22 cellular contexts compared by ENCODE assay signal in the genomic region with DNA sequence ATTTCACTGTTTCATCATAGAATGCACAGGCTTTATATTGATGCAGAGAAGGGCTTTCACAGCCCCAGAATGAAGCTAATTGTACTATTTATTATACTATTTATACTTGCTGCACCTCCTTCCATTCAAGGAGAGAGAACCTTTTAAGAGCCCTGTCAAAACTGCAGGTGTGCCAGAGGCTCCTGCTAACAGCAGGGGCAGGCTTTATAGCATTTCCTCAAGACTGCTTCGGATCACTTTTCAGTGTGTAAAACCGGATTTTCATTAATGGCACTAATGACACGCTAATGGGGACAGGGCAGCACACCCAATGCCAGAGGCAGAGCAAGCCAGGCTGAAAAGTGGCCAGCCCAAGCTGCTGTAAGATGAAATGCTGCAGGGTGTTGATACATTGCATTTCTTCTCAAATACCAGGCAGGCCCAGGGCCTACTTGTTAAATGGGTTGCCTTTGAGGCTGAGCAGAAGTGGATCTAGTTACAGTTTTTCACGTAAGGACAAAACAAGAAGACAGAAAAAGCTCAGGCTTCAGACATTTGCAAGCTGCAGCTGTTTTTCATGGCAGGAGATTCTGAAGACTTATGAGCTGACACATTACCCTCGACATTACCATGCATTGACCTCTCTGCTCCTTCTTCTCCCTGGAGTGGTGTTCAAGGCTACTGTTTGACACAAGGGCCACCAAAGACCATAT.
"Had no signal": no experiment of that assay in that cellular context is flagged by ENCODE, and none has a peak within 500 bp of the region (broad histone marks: within the 10 kb centered on the region; RNA-seq: fewer than 3 reads in every experiment).

No MANE protein-coding gene starts in this region.

- H3K27me3 ChIP-seq: brain microvascular endothelial cell, colonic mucosa, foreskin keratinocyte, tibial artery had no signal

- H3K27me3 Mint-ChIP-seq: activated B cell treated with CpG ODN at 0.5 μM for 24 hours; activated CD4-positive, alpha-beta memory T cell treated with anti-CD3 and anti-CD28 coated beads, Interleukin-2, amount 10 ng/mL, durations not matched to agents 7 days and 5 days; activated CD8-positive, alpha-beta memory T cell treated with anti-CD3 and anti-CD28 coated beads, Interleukin-2, amount 10 ng/mL, durations not matched to agents 7 days and 5 days; central memory CD8-positive, alpha-beta T cell; T-cell had no signal

- H3K4me3 ChIP-seq: colonic mucosa, left ventricle myocardium inferior, tibial artery had no signal

- H3K27ac ChIP-seq: brain microvascular endothelial cell, colonic mucosa, epithelial cell of prostate, foreskin keratinocyte, left ventricle myocardium inferior, tibial artery had no signal

- ATAC-seq: activated CD8-positive, alpha-beta memory T cell treated with anti-CD3 and anti-CD28 coated beads, Interleukin-2, amount 10 ng/mL, durations not matched to agents 7 days and 5 days; naive thymus-derived CD4-positive, alpha-beta T cell; T-cell had no signal

- H3K4me1 Mint-ChIP-seq: activated B cell treated with CpG ODN at 0.5 μM for 24 hours; activated CD4-positive, alpha-beta memory T cell treated with anti-CD3 and anti-CD28 coated beads, Interleukin-2, amount 10 ng/mL, durations not matched to agents 7 days and 5 days; activated CD8-positive, alpha-beta memory T cell treated with anti-CD3 and anti-CD28 coated beads, Interleukin-2, amount 10 ng/mL, durations not matched to agents 7 days and 5 days; central memory CD8-positive, alpha-beta T cell; endodermal cell; naive thymus-derived CD4-positive, alpha-beta T cell; T-cell had no signal

- DNase-seq: activated B cell treated with CpG ODN at 0.5 μM for 24 hours; activated CD4-positive, alpha-beta memory T cell treated with anti-CD3 and anti-CD28 coated beads, Interleukin-2, amount 10 ng/mL, durations not matched to agents 7 days and 5 days; activated CD4-positive, alpha-beta T cell treated with anti-CD3 and anti-CD28 coated beads for 4 hours; activated CD8-positive, alpha-beta memory T cell treated with anti-CD3 and anti-CD28 coated beads, Interleukin-2, amount 10 ng/mL, durations not matched to agents 7 days and 5 days; activated naive CD4-positive, alpha-beta T cell treated with anti-CD3 and anti-CD28 coated beads, Interleukin-2, amount 50 U/mL, for 16 hours; aorta; colonic mucosa; endodermal cell; hypothalamus; left ventricle myocardium inferior; naive thymus-derived CD4-positive, alpha-beta T cell; occipital lobe; posterior cingulate gyrus; retina; stimulated activated CD4-positive, alpha-beta T cell treated with anti-CD3 and anti-CD28 coated beads, Interleukin-2, amount 100 ng/mL, for 24 hours; stimulated activated naive CD4-positive, alpha-beta T cell treated with Interleukin-2 at 50 U/mL for 16 hours; T-cell; tibial artery had no signal

- H3K4me3 Mint-ChIP-seq: activated B cell treated with CpG ODN at 0.5 μM for 24 hours; activated CD4-positive, alpha-beta memory T cell treated with anti-CD3 and anti-CD28 coated beads, Interleukin-2, amount 10 ng/mL, durations not matched to agents 7 days and 5 days; activated CD8-positive, alpha-beta memory T cell treated with anti-CD3 and anti-CD28 coated beads, Interleukin-2, amount 10 ng/mL, durations not matched to agents 7 days and 5 days; central memory CD8-positive, alpha-beta T cell; endodermal cell; naive thymus-derived CD4-positive, alpha-beta T cell; T-cell had no signal

- H3K9me3 ChIP-seq: colonic mucosa, left ventricle myocardium inferior, tibial artery had no signal

- H3K27ac Mint-ChIP-seq: activated B cell treated with CpG ODN at 0.5 μM for 24 hours; activated CD4-positive, alpha-beta memory T cell treated with anti-CD3 and anti-CD28 coated beads, Interleukin-2, amount 10 ng/mL, durations not matched to agents 7 days and 5 days; activated CD8-positive, alpha-beta memory T cell treated with anti-CD3 and anti-CD28 coated beads, Interleukin-2, amount 10 ng/mL, durations not matched to agents 7 days and 5 days; endodermal cell; naive thymus-derived CD4-positive, alpha-beta T cell; T-cell had no signal

- H3K36me3 Mint-ChIP-seq: activated CD8-positive, alpha-beta memory T cell treated with anti-CD3 and anti-CD28 coated beads, Interleukin-2, amount 10 ng/mL, durations not matched to agents 7 days and 5 days; naive thymus-derived CD4-positive, alpha-beta T cell; T-cell had no signal

- H3K4me1 ChIP-seq: colonic mucosa, left ventricle myocardium inferior, tibial artery had no signal

- H3K36me3 ChIP-seq: brain microvascular endothelial cell, colonic mucosa, left ventricle myocardium inferior, tibial artery had no signal
